Comparison of ENCODE assay signal across 8 cellular contexts in the genomic region with DNA sequence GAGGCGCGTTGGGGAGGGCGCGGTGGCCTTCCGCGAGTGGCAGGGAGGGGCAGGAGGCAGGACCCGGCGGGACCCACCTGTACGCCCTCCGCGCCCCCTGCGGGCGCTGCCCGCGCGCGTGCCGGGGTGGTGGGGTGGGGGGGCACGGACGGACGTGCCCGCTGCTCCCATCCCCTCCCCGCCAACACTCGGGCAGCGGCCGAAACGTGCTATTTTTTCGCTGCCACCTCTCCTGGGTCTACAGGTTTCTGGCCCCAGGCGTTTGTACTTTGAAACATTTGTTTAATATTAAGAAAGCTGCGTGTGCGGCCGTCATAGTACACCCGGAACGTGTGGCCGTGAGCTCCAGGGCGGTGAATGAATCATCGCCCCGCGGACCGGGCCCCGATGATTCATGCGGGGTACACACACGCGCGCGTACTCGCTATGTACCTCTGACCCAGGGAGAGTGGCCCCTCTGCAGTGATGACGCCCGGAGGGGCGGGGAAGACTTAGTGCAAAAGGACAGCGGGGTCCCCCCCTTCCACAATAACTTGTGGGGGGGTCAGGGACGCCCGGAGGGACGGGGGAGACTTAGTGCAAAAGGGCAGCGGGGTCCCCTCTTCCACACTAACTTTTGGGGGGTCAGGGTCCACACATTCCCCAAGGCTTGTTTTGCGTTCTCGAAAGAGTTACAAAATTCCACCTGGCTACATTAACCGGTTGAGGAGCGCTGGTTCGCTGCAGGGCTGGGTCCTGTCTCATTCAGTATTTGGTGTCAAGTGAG. TPM values are rescaled to one million over a fixed set of nuclear protein-coding genes. Genes with fewer than 3 reads are reported as not detected.
DNase-seq lines count a peak whose midpoint lies in the region; ATAC-seq, FAIRE-seq and TF ChIP-seq lines count a peak whose summit lies in the region.

No MANE protein-coding gene starts in this region.

- H3K9me2 ChIP-seq in OCI-LY1 (ENCODE audit: low read depth, low read length): no peaks in the 10 kb centered on the region

- no peaks in the 10 kb centered on the region for H3K27me3 ChIP-seq in OCI-LY1 (ENCODE audit: insufficient read depth, low read length)

- H3K9ac ChIP-seq in OCI-LY1 (ENCODE audit: low read length): peak overlapping the region; percentile 75

- DNase-seq in GM12891 (ENCODE audit: insufficient read length, low spot score): peak; percentile 16
- DNase-seq in fibroblast of mammary gland (ENCODE audit: low read depth): peak; percentile 91
- DNase-seq in natural killer cell: peak; percentile 81
- peak in 5 of 6 experiments; percentile 10 to 63 (median 42) for DNase-seq in stimulated activated naive CD4-positive, alpha-beta T cell (lab: John Stamatoyannopoulos, UW)

- TF ChIP-seq POLR2A in GM12891 (IDR thresholded peaks at IDR 0.05; ENCODE audit: low read depth, low read length): no peak

- H3K36me3 ChIP-seq in OCI-LY1 (ENCODE audit: insufficient read depth, low read length): no peaks in the 10 kb centered on the region

- H4K20me1 ChIP-seq in OCI-LY1 (ENCODE audit: insufficient read depth, low read length): no peaks in the 10 kb centered on the region

- no peak overlapping the region for H2AFZ ChIP-seq in OCI-LY1 (ENCODE audit: low read length)

- H3K27ac ChIP-seq in OCI-LY1 (ENCODE audit: low read depth, low read length, poor library complexity, severe bottlenecking): peak overlapping the region; percentile 62

- peak; percentile 19 for ATAC-seq in HG02852 (IDR thresholded peaks at IDR 0.05; ENCODE audit: unreplicated experiment)
- ATAC-seq in activated T-helper 17 cell treated with anti-CD3 and anti-CD28 coated beads, Interleukin-2, amount 50 U/mL, for 72 hours (replicated peaks): peak; percentile 81
- ATAC-seq in natural killer cell: peak; percentile 39 to 61 (median 57)
- ATAC-seq in GM21526 (IDR thresholded peaks at IDR 0.05; ENCODE audit: low FRiP score, unreplicated experiment): no peak

- no peak for FAIRE-seq in GM12891 (lab: Jason Lieb, UNC)

- no peaks in the 10 kb centered on the region for H3K9me3 ChIP-seq in OCI-LY1 (ENCODE audit: low read length)

- H3K4me3 Mint-ChIP-seq in activated T-helper 17 cell treated with anti-CD3 and anti-CD28 coated beads, Interleukin-2, amount 50 U/mL, for 72 hours: peak overlapping the region; percentile 78
- H3K4me3 Mint-ChIP-seq in natural killer cell: peak overlapping the region; percentile 97

- H3K9me3 Mint-ChIP-seq in activated T-helper 17 cell treated with anti-CD3 and anti-CD28 coated beads, Interleukin-2, amount 50 U/mL, for 72 hours: peaks cover 13% of the 10 kb centered on the region
- H3K9me3 Mint-ChIP-seq in natural killer cell: no peaks in the 10 kb centered on the region

- peak overlapping the region; percentile 97 for H3K27ac Mint-ChIP-seq in activated T-helper 17 cell treated with anti-CD3 and anti-CD28 coated beads, Interleukin-2, amount 50 U/mL, for 72 hours
- peak overlapping the region; percentile 90 to 98 for H3K27ac Mint-ChIP-seq in natural killer cell

- peak overlapping the region; percentile 73 for H3K4me2 ChIP-seq in OCI-LY1 (ENCODE audit: low read length)

- H3F3A ChIP-seq in OCI-LY1 (ENCODE audit: insufficient read depth, low read length): no peaks in the 10 kb centered on the region; the same call in 1 of the 2 replicates

- no peaks in the 10 kb centered on the region for H3K27me3 Mint-ChIP-seq in activated T-helper 17 cell treated with anti-CD3 and anti-CD28 coated beads, Interleukin-2, amount 50 U/mL, for 72 hours
- H3K27me3 Mint-ChIP-seq in natural killer cell (ENCODE audit: low read depth in 2 of 2): peaks cover 0 to 5% of the 10 kb centered on the region in 2 donors

- H3K4me1 ChIP-seq in OCI-LY1 (ENCODE audit: insufficient read depth, low read length, severe bottlenecking): peaks cover 15% of the 10 kb centered on the region

- TF ChIP-seq CTCF in OCI-LY1 (IDR thresholded peaks at IDR 0.05; ENCODE audit: low read length): no peak
- TF ChIP-seq CTCF in fibroblast of mammary gland (conservative IDR thresholded peaks at IDR 0.05; ENCODE audit: control insufficient read depth, insufficient read depth, low read depth, low read length): no peak
- TF ChIP-seq CTCF in natural killer cell (IDR thresholded peaks at IDR 0.05): no peak

- peak overlapping the region; percentile 74 for H3K4me3 ChIP-seq in OCI-LY1 (ENCODE audit: low read depth, low read length, poor library complexity, severe bottlenecking)
- H3K4me3 ChIP-seq in fibroblast of mammary gland (ENCODE audit: control insufficient read depth, low read depth, low read length): peak overlapping the region; percentile 70

- H3K36me3 Mint-ChIP-seq in activated T-helper 17 cell treated with anti-CD3 and anti-CD28 coated beads, Interleukin-2, amount 50 U/mL, for 72 hours (ENCODE audit: low read depth): peaks cover 23% of the 10 kb centered on the region
- no peaks in the 10 kb centered on the region for H3K36me3 Mint-ChIP-seq in natural killer cell

- intact Hi-C loops in natural killer cell (cut with micrococcal nuclease): loop anchor here (1.0 kb wide), 2 partner anchors 34 to 56 kb away; a partner anchor contains a TSS

- peaks cover 30% of the 10 kb centered on the region for H3K79me2 ChIP-seq in OCI-LY1 (ENCODE audit: insufficient read depth, low read length)

- peaks cover 41% of the 10 kb centered on the region for H3K4me1 Mint-ChIP-seq in activated T-helper 17 cell treated with anti-CD3 and anti-CD28 coated beads, Interleukin-2, amount 50 U/mL, for 72 hours
- peaks cover 36 to 43% of the 10 kb centered on the region in 2 donors for H3K4me1 Mint-ChIP-seq in natural killer cell

TF ChIP-seq in GM12891, 5 proteins besides CTCF, POLR2A, EP300 and RAD21:
- TF ChIP-seq TAF1 (IDR thresholded peaks at IDR 0.05; ENCODE audit: low read depth, low read length): no peak
- no peak for TF ChIP-seq SPI1 (IDR thresholded peaks at IDR 0.05; ENCODE audit: low read depth, low read length)
- TF ChIP-seq PAX5 (IDR thresholded peaks at IDR 0.05; ENCODE audit: insufficient read depth, low read length, severe bottlenecking): no peak

RNA-seq across cellular contexts. Expression of a gene that starts 56.6 kb away (rescaled TPM):
- polyA plus RNA-seq in GM12891 (2012; ENCODE audit: low read depth, missing spikeins): 36.7 TPM
- 10 to 100 TPM; 32.9 to 37.3 TPM for total RNA-seq in activated T-helper 17 cell treated with anti-CD3 and anti-CD28 coated beads, Interleukin-2, amount 50 U/mL, for 72 hours
- 10 to 100 TPM; 52.5 to 60.2 (median 58.6) TPM for total RNA-seq in natural killer cell

Comparison
In these comparisons a context has a peak if more than half of its experiments do, and no peak if none do; other contexts are left out.
1. DNase-seq: peak in every context shown above with its lines; median percentile 91 in fibroblast of mammary gland; 81 in natural killer cell; 42 in stimulated activated naive CD4-positive, alpha-beta T cell; 16 in GM12891.